1 cellular context compared by ENCODE assay signal in the genomic region with DNA sequence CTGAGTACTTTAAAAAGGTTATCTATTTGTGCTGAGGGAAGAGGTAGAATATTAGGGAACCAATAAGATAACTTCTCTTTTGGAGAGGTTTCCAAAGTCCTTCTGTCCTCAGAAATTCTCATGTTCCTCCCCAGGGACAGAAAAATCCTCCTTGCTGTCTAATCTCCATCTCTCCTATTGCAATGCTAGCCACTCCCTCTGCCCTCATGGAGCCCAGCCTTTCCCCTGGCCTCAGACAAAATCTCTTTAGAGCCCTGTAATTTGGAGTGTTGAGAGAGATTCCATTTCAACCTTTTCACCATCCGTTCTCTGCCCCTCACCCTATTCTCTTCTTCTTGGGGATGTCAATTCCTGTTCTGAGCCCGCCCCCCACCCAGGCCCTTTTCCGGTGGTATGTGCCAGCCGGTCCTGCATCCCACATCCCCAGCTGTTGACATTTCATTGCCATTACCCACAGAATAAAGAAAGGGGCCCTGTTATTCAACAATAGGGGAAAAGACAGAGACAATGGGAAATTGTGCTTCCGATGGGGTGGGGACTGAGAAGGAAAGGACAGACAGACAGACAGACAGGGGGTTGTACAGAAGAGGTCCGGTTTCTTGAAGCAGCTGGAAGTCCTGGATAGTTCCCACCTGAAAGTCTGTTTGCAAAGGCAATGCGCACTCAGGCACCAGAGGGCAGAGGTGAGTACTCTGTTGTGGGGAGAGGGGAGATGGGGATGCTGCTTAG.
TF ChIP-seq lines count a peak whose summit lies in the region.

Gene HAPLN2, plus strand, starts transcription at position 563 of the 729 bp plus-strand sequence. CDS start 4,076 bp downstream, outside the sequence.

TF ChIP-seq in WTC11, 78 proteins besides CTCF, POLR2A, EP300 and RAD21 (continued from another document):
- TF ChIP-seq PRDM15 (CRISPR knock-in tag; IDR thresholded peaks at IDR 0.05) (no peak), SOX15 (CRISPR knock-in tag; IDR thresholded peaks at IDR 0.05) (no peak)
